Comparison of ENCODE assay signal across 23 cellular contexts in genomic region chr4:40888916-40889315, GRCh38.
A peak's percentile ranks its signal among the peaks of the same experiment; 100 is the strongest.
DNase-seq lines count a peak whose midpoint lies in the region; ATAC-seq and TF ChIP-seq lines count a peak whose summit lies in the region.
"Had no signal": no experiment of that assay in that cellular context is flagged by ENCODE, and none has a peak within 500 bp of the region (broad histone marks: within the 10 kb centered on the region; RNA-seq: fewer than 3 reads in every experiment).

No MANE protein-coding gene starts in this region.

- peak; percentile 78 for DNase-seq in LHCN-M2 (ENCODE audit: low read depth)
- peak; percentile 71 for DNase-seq in NCI-H2171 treated with DMSO at 0.1 percent for 48 hours (lab: John Stamatoyannopoulos, UW)
- DNase-seq in superior temporal gyrus (ENCODE audit: extremely low spot score), result peak; percentile 38
- DNase-seq in stimulated activated naive CD4-positive, alpha-beta T cell treated with Interleukin-2 at 50 U/mL for 16 hours (lab: John Stamatoyannopoulos, UW), result no peak
- DNase-seq in left lung, result no peak
- no peak for DNase-seq in uterus
- DNase-seq: AML-193; CD4-positive, alpha-beta T cell; H9; Karpas-422; NCI-H1105; NCI-H1436 treated with DMSO at 0.1 percent for 48 hours; NCI-H2029; NCI-H226; NCI-H510A; NCI-H748 treated with DMSO at 0.1 percent for 48 hours; SHP77 had no signal

- intact Hi-C loops in left lung (cut with DNase I), result no loop called here
- intact Hi-C loops in uterus (cut with DNase I; ENCODE audit: low total_unique reads), result no loop called here

- peak overlapping the region in 4 of 5 experiments; percentile 3 to 89 (median 36) for H3K27ac Mint-ChIP-seq in brain
- H3K27ac Mint-ChIP-seq: CD4-positive, alpha-beta T cell; GM23338 had no signal

- H3K36me3 Mint-ChIP-seq in brain, result peaks cover 27% of the 10 kb centered on the region

- H3K27ac ChIP-seq in left lung (no peak overlapping the region), uterus (no peak overlapping the region)
- H3K27ac ChIP-seq: A549, RWPE1 had no signal

- no peaks in the 10 kb centered on the region for H3K9me3 ChIP-seq in left lung
- H3K9me3 ChIP-seq in uterus, result no peaks in the 10 kb centered on the region
- H3K9me3 ChIP-seq: A549 had no signal

- H3K4me3 Mint-ChIP-seq in brain, result no peak overlapping the region
- H3K4me3 Mint-ChIP-seq: CD4-positive, alpha-beta T cell; GM23338; H9 had no signal

- no peak for TF ChIP-seq POLR2A in uterus (IDR thresholded peaks at IDR 0.05)

- TF ChIP-seq CTCF in brain (conservative IDR thresholded peaks at IDR 0.05) (no peak), left lung (IDR thresholded peaks at IDR 0.05) (no peak), uterus (IDR thresholded peaks at IDR 0.05) (no peak)

- H3K36me3 ChIP-seq in left lung, result peaks cover 0 to 28% of the 10 kb centered on the region in 2 donors
- no peaks in the 10 kb centered on the region for H3K36me3 ChIP-seq in uterus

- ATAC-seq in left lung, result no peak
- ATAC-seq: A549, GM12878, GM23338 had no signal

- no peaks in the 10 kb centered on the region for H3K27me3 ChIP-seq in left lung
- no peaks in the 10 kb centered on the region for H3K27me3 ChIP-seq in uterus
- H3K27me3 ChIP-seq: BLaER1 treated with 17β-estradiol and CSF1 and Interleukin-3, amounts not matched to agents 10 nM and 100 nM had no signal

- H3K4me1 Mint-ChIP-seq in brain, result peaks cover 41% of the 10 kb centered on the region
- H3K4me1 Mint-ChIP-seq: H9 had no signal

- H3K4me1 ChIP-seq in left lung (no peaks in the 10 kb centered on the region), uterus (no peaks in the 10 kb centered on the region)
- H3K4me1 ChIP-seq: A549 had no signal

- H3K4me3 ChIP-seq in left lung (no peak overlapping the region), uterus (no peak overlapping the region)
- H3K4me3 ChIP-seq: A549; BLaER1 treated with 17β-estradiol and CSF1 and Interleukin-3, amounts not matched to agents 10 nM and 100 nM; GM12878; GM23338 had no signal

- no peaks in the 10 kb centered on the region for H3K27me3 Mint-ChIP-seq in brain

- no peaks in the 10 kb centered on the region for H3K9me3 Mint-ChIP-seq in brain
- H3K9me3 Mint-ChIP-seq: CD4-positive, alpha-beta T cell; GM23338; H9 had no signal

Comparison
In these comparisons a context has a peak if more than half of its experiments do, and no peak if none do; other contexts are left out.
1. DNase-seq: peak in LHCN-M2 (single experiment), NCI-H2171 treated with DMSO at 0.1 percent for 48 hours (single experiment) and superior temporal gyrus (single experiment); none in stimulated activated naive CD4-positive, alpha-beta T cell treated with Interleukin-2 at 50 U/mL for 16 hours (single experiment), left lung (0 of 2) and uterus (0 of 2).